Comparison of ENCODE assay signal across 11 cellular contexts in genomic region chr5:54719384-54720306, GRCh38.
DNase-seq lines count a peak whose midpoint lies in the region; ATAC-seq and TF ChIP-seq lines count a peak whose summit lies in the region.
"Had no signal": no experiment of that assay in that cellular context is flagged by ENCODE, and none has a peak within 500 bp of the region (broad histone marks: within the 10 kb centered on the region; RNA-seq: fewer than 3 reads in every experiment).

No MANE protein-coding gene starts in this region.

- H3K27ac ChIP-seq in ascending aorta (peak overlapping the region; percentile 84 to 86), thoracic aorta (peak overlapping the region; percentile 84 to 85)
- H3K27ac ChIP-seq: PC-9 had no signal

- H3K4me3 Mint-ChIP-seq in activated T-cell treated with anti-CD3 and anti-CD28 coated beads, Interleukin-2, amount 50 U/mL, for 72 hours: peak overlapping the region in 1 of 2 donors; percentile 27

- H3K4me1 Mint-ChIP-seq in activated T-cell treated with anti-CD3 and anti-CD28 coated beads, Interleukin-2, amount 50 U/mL, for 72 hours (ENCODE audit: low read depth): peaks cover 36% of the 10 kb centered on the region

- H3K27ac Mint-ChIP-seq in activated T-cell treated with anti-CD3 and anti-CD28 coated beads, Interleukin-2, amount 50 U/mL, for 72 hours: peak overlapping the region; percentile 13

- H3K4me3 ChIP-seq in ascending aorta (peak overlapping the region; percentile 3 to 22), thoracic aorta (peak overlapping the region; percentile 24)
- H3K4me3 ChIP-seq: PC-9 had no signal

- H3K9me3 Mint-ChIP-seq in activated T-cell treated with anti-CD3 and anti-CD28 coated beads, Interleukin-2, amount 50 U/mL, for 72 hours: peaks cover under 1 to 3% of the 10 kb centered on the region in 2 donors

- ATAC-seq in activated T-cell treated with anti-CD3 and anti-CD28 coated beads, Interleukin-2, amount 50 U/mL, for 72 hours (replicated peaks in 1 of 2): peak; percentile 67 to 78
- ATAC-seq in left ventricle myocardium superior: peak; percentile 90
- ATAC-seq in thoracic aorta (ENCODE audit: insufficient number of reproducible peaks, low FRiP score, low read depth): no peak

- H3K36me3 ChIP-seq in ascending aorta (no peaks in the 10 kb centered on the region), thoracic aorta (no peaks in the 10 kb centered on the region)

- DNase-seq in activated T-cell treated with anti-CD3 and anti-CD28 coated beads, Interleukin-2, amount 50 U/mL, for 72 hours: peak; percentile 32 to 60
- DNase-seq in activated T-cell treated with anti-CD3 and anti-CD28 coated beads, Interleukin-2, amount 50 U/mL, for 48 hours: no peak
- peak in 1 of 2 donors; percentile 85 for DNase-seq in ascending aorta (ENCODE audit: low spot score in 2 of 2)
- peak; percentile 74 for DNase-seq in left ventricle myocardium superior
- peak; percentile 55 for DNase-seq in thoracic aorta (ENCODE audit: low spot score)
- DNase-seq in globus pallidus (ENCODE audit: low spot score): no peak
- no peak for DNase-seq in MV-4-11 (lab: John Stamatoyannopoulos, UW)
- DNase-seq in CD1c-positive myeloid dendritic cell (ENCODE audit: extremely low spot score): no peak
- DNase-seq: activated effector memory CD4-positive, alpha-beta T cell treated with anti-CD3 and anti-CD28 coated beads, Interleukin-2, amount 50 U/mL, for 16 hours; PC-9; stimulated activated CD4-positive, alpha-beta T cell treated with anti-CD3 and anti-CD28 coated beads, Interleukin-4, amount 100 ng/mL, for 1 hour had no signal

- H3K4me1 ChIP-seq in ascending aorta (peaks cover 13 to 46% of the 10 kb centered on the region in 2 donors), thoracic aorta (ENCODE audit: control insufficient read depth in 1 of 2, low read depth in 2 of 2) (peaks cover 20 to 52% of the 10 kb centered on the region in 2 donors)

- intact Hi-C loops in ascending aorta (cut with DNase I) (loop anchor here (2.0 kb wide), 2 partner anchors 17 to 125 kb away; no protein-coding TSS in a partner anchor), left ventricle myocardium superior (cut with micrococcal nuclease) (no loop called here)

- H3K27me3 ChIP-seq in ascending aorta (no peaks in the 10 kb centered on the region), thoracic aorta (replicated peaks; ENCODE audit: insufficient read depth) (no peaks in the 10 kb centered on the region)

- TF ChIP-seq CTCF in ascending aorta (IDR thresholded peaks at IDR 0.05): no peak
- no peak for TF ChIP-seq CTCF in thoracic aorta (IDR thresholded peaks at IDR 0.05)

- H3K9me3 ChIP-seq in ascending aorta: no peaks in the 10 kb centered on the region
- no peaks in the 10 kb centered on the region for H3K9me3 ChIP-seq in thoracic aorta

- H3K36me3 Mint-ChIP-seq in activated T-cell treated with anti-CD3 and anti-CD28 coated beads, Interleukin-2, amount 50 U/mL, for 72 hours (ENCODE audit: insufficient read depth in 2 of 2): peaks cover 3% of the 10 kb centered on the region in 2 donors

- peaks cover 2% of the 10 kb centered on the region for H3K27me3 Mint-ChIP-seq in activated T-cell treated with anti-CD3 and anti-CD28 coated beads, Interleukin-2, amount 50 U/mL, for 72 hours (ENCODE audit: low read depth)

Comparison
In these comparisons a context has a peak if more than half of its experiments do, and no peak if none do; other contexts are left out.
1. DNase-seq: peak in activated T-cell treated with anti-CD3 and anti-CD28 coated beads, Interleukin-2, amount 50 U/mL, for 72 hours (2 of 2), left ventricle myocardium superior (single experiment) and thoracic aorta (single experiment); none in activated T-cell treated with anti-CD3 and anti-CD28 coated beads, Interleukin-2, amount 50 U/mL, for 48 hours (0 of 2), globus pallidus (single experiment), MV-4-11 (single experiment) and CD1c-positive myeloid dendritic cell (single experiment).